In the genomic region with DNA sequence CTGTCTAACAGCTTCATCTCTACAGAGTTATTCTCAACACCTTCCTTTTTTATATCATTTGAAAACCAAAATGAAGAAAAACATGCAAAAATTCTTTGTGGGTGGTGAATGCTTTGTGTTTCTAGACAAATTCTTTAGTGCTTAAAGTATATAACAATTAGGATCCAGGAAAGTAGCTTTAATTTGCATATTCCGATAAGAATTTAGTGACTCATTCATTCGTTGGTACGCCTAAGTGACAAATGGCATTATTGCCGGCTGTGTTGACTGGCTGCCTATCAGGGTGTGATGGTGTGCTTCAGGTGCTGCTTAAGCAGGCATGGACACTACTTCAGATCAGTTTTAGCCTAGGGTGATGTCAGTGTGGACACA, we compare ENCODE assay signal across 11 cellular contexts. TPM values are rescaled to one million over a fixed set of nuclear protein-coding genes. Genes with fewer than 3 reads are reported as not detected.
DNase-seq lines count a peak whose midpoint lies in the region; ATAC-seq and TF ChIP-seq lines count a peak whose summit lies in the region.
"Had no signal": no experiment of that assay in that cellular context is flagged by ENCODE, and none has a peak within 500 bp of the region (broad histone marks: within the 10 kb centered on the region; RNA-seq: fewer than 3 reads in every experiment).

No MANE protein-coding gene starts in this region.

- no peaks in the 10 kb centered on the region for H3K27me3 Mint-ChIP-seq in stimulated activated naive CD8-positive, alpha-beta T cell treated with anti-CD3 and anti-CD28 coated beads, Interleukin-15, Interleukin-2, amounts not matched to agents 100 ng/mL and 50 ng/mL, for 24 hours
- no peaks in the 10 kb centered on the region for H3K27me3 Mint-ChIP-seq in activated CD8-positive, alpha-beta T cell treated with anti-CD3 and anti-CD28 coated beads, Interleukin-2, amount 10 ng/mL, durations not matched to agents 7 days and 5 days (ENCODE audit: low read depth)
- no peaks in the 10 kb centered on the region for H3K27me3 Mint-ChIP-seq in mesothelial cell of epicardium (ENCODE audit: low read depth)

- peak overlapping the region; percentile 1 for H3K4me3 Mint-ChIP-seq in stimulated activated naive CD8-positive, alpha-beta T cell treated with anti-CD3 and anti-CD28 coated beads, Interleukin-15, Interleukin-2, amounts not matched to agents 100 ng/mL and 50 ng/mL, for 24 hours
- peak overlapping the region; percentile 2 for H3K4me3 Mint-ChIP-seq in activated CD8-positive, alpha-beta T cell treated with anti-CD3 and anti-CD28 coated beads, Interleukin-2, amount 10 ng/mL, durations not matched to agents 7 days and 5 days
- no peak overlapping the region for H3K4me3 Mint-ChIP-seq in mesothelial cell of epicardium

- ATAC-seq in stimulated activated naive CD8-positive, alpha-beta T cell treated with anti-CD3 and anti-CD28 coated beads, Interleukin-15, Interleukin-2, amounts not matched to agents 100 U/mL and 50 U/mL, for 24 hours = no peak
- ATAC-seq in activated CD8-positive, alpha-beta T cell treated with anti-CD3 and anti-CD28 coated beads, Interleukin-2, amount 10 ng/mL, durations not matched to agents 7 days and 5 days = no peak
- ATAC-seq in GM18498 (IDR thresholded peaks at IDR 0.05; ENCODE audit: unreplicated experiment) (no peak), GM21515 (IDR thresholded peaks at IDR 0.05; ENCODE audit: unreplicated experiment) (no peak)
- ATAC-seq: left lobe of liver, PC-3 had no signal

- DNase-seq in stimulated activated naive CD8-positive, alpha-beta T cell treated with anti-CD3 and anti-CD28 coated beads, Interleukin-15, Interleukin-2, amounts not matched to agents 100 U/mL and 50 U/mL, for 24 hours = no peak
- DNase-seq in activated CD8-positive, alpha-beta T cell treated with anti-CD3 and anti-CD28 coated beads, Interleukin-2, amount 10 ng/mL, durations not matched to agents 7 days and 5 days = no peak
- DNase-seq in lung microvascular endothelial cell (ENCODE audit: low read depth in 2 of 2) (peak; percentile 19 to 30), mucosa of gallbladder (ENCODE audit: low spot score) (no peak), mesothelial cell of epicardium (ENCODE audit: low spot score in 2 of 2, unreplicated experiment in 2 of 2) (no peak)
- DNase-seq: heart left ventricle, PC-3 had no signal

- peak overlapping the region; percentile 31 for H3K27ac Mint-ChIP-seq in stimulated activated naive CD8-positive, alpha-beta T cell treated with anti-CD3 and anti-CD28 coated beads, Interleukin-15, Interleukin-2, amounts not matched to agents 100 ng/mL and 50 ng/mL, for 24 hours
- peak overlapping the region; percentile 83 for H3K27ac Mint-ChIP-seq in activated CD8-positive, alpha-beta T cell treated with anti-CD3 and anti-CD28 coated beads, Interleukin-2, amount 10 ng/mL, durations not matched to agents 7 days and 5 days
- no peak overlapping the region for H3K27ac Mint-ChIP-seq in mesothelial cell of epicardium

- H3K9me3 Mint-ChIP-seq in stimulated activated naive CD8-positive, alpha-beta T cell treated with anti-CD3 and anti-CD28 coated beads, Interleukin-15, Interleukin-2, amounts not matched to agents 100 ng/mL and 50 ng/mL, for 24 hours = no peaks in the 10 kb centered on the region
- no peaks in the 10 kb centered on the region for H3K9me3 Mint-ChIP-seq in activated CD8-positive, alpha-beta T cell treated with anti-CD3 and anti-CD28 coated beads, Interleukin-2, amount 10 ng/mL, durations not matched to agents 7 days and 5 days (ENCODE audit: insufficient read depth)
- no peaks in the 10 kb centered on the region for H3K9me3 Mint-ChIP-seq in mesothelial cell of epicardium

- POLR2A ChIA-PET in activated CD8-positive, alpha-beta T cell treated with anti-CD3 and anti-CD28 coated beads, Interleukin-2, amount 10 ng/mL, durations not matched to agents 7 days and 5 days (lab: Charles Lee) = interaction anchor here (0.7 to 2.4 kb wide), 4 partner anchors 14 to 61 kb away, joined by 3 to 16 read pairs (median 5); partner anchors contain the start of gene LMNB1

- CTCF ChIA-PET in activated CD8-positive, alpha-beta T cell treated with anti-CD3 and anti-CD28 coated beads, Interleukin-2, amount 10 ng/mL, durations not matched to agents 7 days and 5 days (lab: Charles Lee) = interaction anchor here (0.9 to 2.8 kb wide), 9 partner anchors 10 to 157 kb away, joined by 3 to 14 read pairs (median 4); no protein-coding TSS in a partner anchor

- peaks cover 44% of the 10 kb centered on the region for H3K4me1 Mint-ChIP-seq in stimulated activated naive CD8-positive, alpha-beta T cell treated with anti-CD3 and anti-CD28 coated beads, Interleukin-15, Interleukin-2, amounts not matched to agents 100 ng/mL and 50 ng/mL, for 24 hours (ENCODE audit: low read depth)
- peaks cover 37% of the 10 kb centered on the region for H3K4me1 Mint-ChIP-seq in activated CD8-positive, alpha-beta T cell treated with anti-CD3 and anti-CD28 coated beads, Interleukin-2, amount 10 ng/mL, durations not matched to agents 7 days and 5 days (ENCODE audit: low read depth)
- peaks cover 10% of the 10 kb centered on the region for H3K4me1 Mint-ChIP-seq in mesothelial cell of epicardium

- no peak for TF ChIP-seq CTCF in mesothelial cell of epicardium (IDR thresholded peaks at IDR 0.05; ENCODE audit: unreplicated experiment)

- H3K36me3 Mint-ChIP-seq in stimulated activated naive CD8-positive, alpha-beta T cell treated with anti-CD3 and anti-CD28 coated beads, Interleukin-15, Interleukin-2, amounts not matched to agents 100 ng/mL and 50 ng/mL, for 24 hours (ENCODE audit: low read depth) = peaks cover 74% of the 10 kb centered on the region
- H3K36me3 Mint-ChIP-seq in activated CD8-positive, alpha-beta T cell treated with anti-CD3 and anti-CD28 coated beads, Interleukin-2, amount 10 ng/mL, durations not matched to agents 7 days and 5 days (ENCODE audit: low read depth) = peaks cover 75% of the 10 kb centered on the region
- H3K36me3 Mint-ChIP-seq in mesothelial cell of epicardium = peaks cover 28% of the 10 kb centered on the region

RNA-seq across cellular contexts. Expression of gene LMNB1, which starts 35.2 kb away (rescaled TPM):
- 100 to 1,000 TPM; 384 to 396 TPM for total RNA-seq in activated CD8-positive, alpha-beta T cell treated with anti-CD3 and anti-CD28 coated beads, Interleukin-2, amount 10 ng/mL, durations not matched to agents 7 days and 5 days
- total RNA-seq in lung microvascular endothelial cell (13.3 and 32.0 TPM in 2 replicates), mucosa of gallbladder (9.4 TPM), mesothelial cell of epicardium (79.9 to 85.2 TPM (median 84.4 TPM) in 3 replicates)

Comparison
In these comparisons a context has a peak if more than half of its experiments do, and no peak if none do; other contexts are left out.
1. DNase-seq: peak in lung microvascular endothelial cell (2 of 2); none in stimulated activated naive CD8-positive, alpha-beta T cell treated with anti-CD3 and anti-CD28 coated beads, Interleukin-15, Interleukin-2, amounts not matched to agents 100 U/mL and 50 U/mL, for 24 hours (single experiment), activated CD8-positive, alpha-beta T cell treated with anti-CD3 and anti-CD28 coated beads, Interleukin-2, amount 10 ng/mL, durations not matched to agents 7 days and 5 days (single experiment), mucosa of gallbladder (single experiment) and mesothelial cell of epicardium (0 of 2).